Comparison of ENCODE assay signal across 8 cellular contexts in the genomic region with DNA sequence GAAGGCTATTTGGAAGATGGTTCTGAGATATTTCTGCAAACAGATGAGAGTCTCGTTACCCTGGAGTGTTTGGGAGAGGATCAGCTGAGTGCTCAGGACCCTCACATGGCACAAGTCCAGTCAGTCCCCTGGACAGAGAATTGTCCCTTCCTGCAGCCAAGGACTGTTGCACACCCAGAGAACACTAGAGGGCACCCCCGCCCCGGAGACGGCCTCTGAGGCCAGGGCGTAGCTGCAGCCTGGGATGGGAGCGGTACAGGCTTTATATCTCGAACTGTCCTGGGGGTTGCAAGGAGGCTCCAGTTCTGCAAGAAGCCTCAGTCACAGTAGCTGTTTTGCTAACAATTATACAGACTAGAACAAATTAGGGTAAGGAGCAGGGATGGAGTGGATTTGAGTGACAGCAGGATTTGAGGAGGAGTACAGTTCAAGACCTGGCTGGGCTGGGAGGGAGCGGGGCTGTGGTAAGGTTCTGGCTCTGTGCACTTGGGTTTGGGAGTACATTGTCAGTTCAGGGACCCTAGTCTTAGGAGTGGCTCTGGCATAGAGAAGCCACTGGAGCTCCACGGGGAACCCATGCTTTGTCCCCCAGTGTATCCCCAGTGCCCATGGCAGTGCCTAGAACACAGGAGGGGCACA.
DNase-seq lines count a peak whose midpoint lies in the region; ATAC-seq lines count a peak whose summit lies in the region.

No MANE protein-coding gene starts in this region.

- intact Hi-C loops in left cardiac atrium (cut with DNase I): loop anchor here (1.0 to 5.0 kb wide), 2 partner anchors 50 kb away; no protein-coding TSS in a partner anchor

- ATAC-seq in left cardiac atrium (peak; percentile 89 to 94), GM21619 (IDR thresholded peaks at IDR 0.05; ENCODE audit: unreplicated experiment) (no peak)

- DNase-seq in NCI-H1436 (lab: John Stamatoyannopoulos, UW) (peak; percentile 62), NCI-H1436 treated with DMSO at 0.1 percent for 48 hours (lab: John Stamatoyannopoulos, UW) (no peak), HT-29 (ENCODE audit: low spot score) (peak; percentile 88), NOMO-1 (lab: John Stamatoyannopoulos, UW; ENCODE audit: unreplicated experiment in 2 of 2) (peak; percentile 36 to 60), amniotic epithelial cell (ENCODE audit: low read depth) (peak; percentile 58), left cardiac atrium (peak; percentile 83), pulmonary artery endothelial cell (ENCODE audit: low read depth, low spot score) (peak; percentile 17)
